1 cellular context compared by ENCODE assay signal in genomic region chr1:119160851-119161250, GRCh38.
TF ChIP-seq lines count a peak whose summit lies in the region.

No MANE protein-coding gene starts in this region.

TF ChIP-seq in IMR-90, 13 proteins besides CTCF, POLR2A, EP300 and RAD21:
- TF ChIP-seq BHLHE40 (IDR thresholded peaks at IDR 0.05; ENCODE audit: low read depth, low read length) (peak; percentile 36; the same call in 1 of the 2 replicates), NFE2L2 (IDR thresholded peaks at IDR 0.05; ENCODE audit: low read depth, low read length) (no peak)
